Comparison of ENCODE assay signal across 11 cellular contexts in the genomic region with DNA sequence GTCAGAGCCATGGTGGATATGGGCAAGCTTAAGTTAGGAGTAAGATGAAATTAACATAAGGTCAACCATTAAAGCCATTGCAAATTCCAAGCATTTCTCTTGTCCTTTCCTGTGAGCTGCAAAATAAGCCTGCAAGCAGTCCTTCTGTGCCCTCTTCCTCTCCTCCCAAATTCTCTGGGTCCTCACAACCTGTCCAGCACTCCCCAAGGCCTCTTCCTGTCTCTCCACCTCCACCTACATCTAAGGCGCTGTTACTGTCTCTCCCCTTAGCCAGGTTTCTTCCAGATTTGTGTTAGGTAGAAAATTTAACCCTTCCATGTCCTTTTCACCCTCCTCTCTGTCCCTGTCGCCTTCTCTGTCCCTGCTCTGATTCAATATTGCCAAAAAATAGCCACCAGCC. TPM values are rescaled to one million over a fixed set of nuclear protein-coding genes. Genes with fewer than 3 reads are reported as not detected.
"Had no signal": no experiment of that assay in that cellular context is flagged by ENCODE, and none has a peak within 500 bp of the region (broad histone marks: within the 10 kb centered on the region; RNA-seq: fewer than 3 reads in every experiment).

No MANE protein-coding gene starts in this region.

- H3K27ac Mint-ChIP-seq: HFFc6, IgD-negative memory B cell had no signal

- ATAC-seq: HCT116, HepG2 had no signal

- H3K27ac ChIP-seq: HL-60, KMS-11 had no signal

- H3K9me3 Mint-ChIP-seq: HFFc6, IgD-negative memory B cell had no signal

- H3K4me2 ChIP-seq: KMS-11 had no signal

- H3K9ac ChIP-seq: KMS-11 had no signal

- DNase-seq: H7, HFFc6, Karpas-422, KBM-7 had no signal

- FAIRE-seq: HepG2 had no signal

- H3K4me3 Mint-ChIP-seq: HFFc6, IgD-negative memory B cell had no signal

RNA-seq across cellular contexts. Expression of gene ETDC, which starts 22.2 kb away (rescaled TPM):
- total RNA-seq: H4, H7, HepG2, HFFc6, HT1080 had no signal
- polyA plus RNA-seq: HepG2, IgD-negative memory B cell had no signal
